ENCODE assay signal across 11 cellular contexts in genomic region chr1:116915182-116915611, GRCh38. TPM values are rescaled to one million over a fixed set of nuclear protein-coding genes. Genes with fewer than 3 reads are reported as not detected.
DNase-seq lines count a peak whose midpoint lies in the region; ATAC-seq and TF ChIP-seq lines count a peak whose summit lies in the region.
"Had no signal": no experiment of that assay in that cellular context is flagged by ENCODE, and none has a peak within 500 bp of the region (broad histone marks: within the 10 kb centered on the region; RNA-seq: fewer than 3 reads in every experiment).

No MANE protein-coding gene starts in this region.

- H3K36me3 ChIP-seq in DND-41 (ENCODE audit: insufficient read depth, low read length) (no peaks in the 10 kb centered on the region), adrenal gland (replicated peaks in 1 of 2) (no peaks in the 10 kb centered on the region), left ventricle myocardium inferior (no peaks in the 10 kb centered on the region)

- no peak overlapping the region for H3K4me3 ChIP-seq in DND-41 (ENCODE audit: low read depth in 1 of 2, low read length in 2 of 2)
- peak overlapping the region in 1 of 4 donors; percentile 51 for H3K4me3 ChIP-seq in adrenal gland
- H3K4me3 ChIP-seq in left ventricle myocardium inferior, result peak overlapping the region; percentile 45

- peaks cover 3% of the 10 kb centered on the region for H3K4me1 Mint-ChIP-seq in chondrocyte (ENCODE audit: low read depth)

- intact Hi-C loops in adrenal gland (cut with DNase I) (loop anchor here in 1 of 2 donors (10.0 kb wide), 2 partner anchors 70 to 140 kb away; no protein-coding TSS in a partner anchor), left ventricle myocardium inferior (cut with micrococcal nuclease) (no loop called here)

- no peaks in the 10 kb centered on the region for H3K9me3 ChIP-seq in DND-41 (ENCODE audit: insufficient read depth, low read length, severe bottlenecking)
- no peaks in the 10 kb centered on the region for H3K9me3 ChIP-seq in adrenal gland (replicated peaks in 1 of 3)
- H3K9me3 ChIP-seq in left ventricle myocardium inferior (replicated peaks), result no peaks in the 10 kb centered on the region

- 16 to 44% (median 27%) methylated on average over 3 of the region's 3 CpGs for WGBS in adrenal gland, 4 donors

- H3K4me1 ChIP-seq in DND-41 (ENCODE audit: insufficient read depth, low read length) (peaks cover 4% of the 10 kb centered on the region; the same call in 1 of the 2 replicates), adrenal gland (replicated peaks in 1 of 2) (peaks cover 42 to 81% of the 10 kb centered on the region in 2 donors), left ventricle myocardium inferior (peaks cover 90% of the 10 kb centered on the region)

- H3K27ac ChIP-seq in DND-41 (ENCODE audit: low read length) (no peak overlapping the region), adrenal gland (peak overlapping the region in 4 of 5 donors; percentile 46 to 87 (median 72)), left ventricle myocardium inferior (replicated peaks) (peak overlapping the region; percentile 72)

- peak overlapping the region; percentile 23; the same call in 1 of the 2 replicates for H3K4me2 ChIP-seq in DND-41 (ENCODE audit: insufficient read depth, low read length)

- H3K4me3 Mint-ChIP-seq in chondrocyte (ENCODE audit: unreplicated experiment), result no peak overlapping the region
- H3K4me3 Mint-ChIP-seq: T-helper 1 cell treated with Interleukin-12 subunit alpha and Interleukin-12 subunit beta and Interleukin-4 antibody, amounts not matched to agents 30 μg/mL and 1 μg/mL, for 36 hours had no signal

- no peak overlapping the region for H3K9ac ChIP-seq in DND-41 (ENCODE audit: low read depth, low read length)

- TF ChIP-seq POLR2A in adrenal gland (IDR thresholded peaks at IDR 0.05), result peak in 1 of 2 donors; percentile 34

- H4K20me1 ChIP-seq in DND-41 (ENCODE audit: insufficient read depth, low read length), result no peaks in the 10 kb centered on the region

- no peaks in the 10 kb centered on the region for H3K27me3 Mint-ChIP-seq in chondrocyte (ENCODE audit: low read depth)
- H3K27me3 Mint-ChIP-seq: CD4-positive, CD25-positive, alpha-beta regulatory T cell had no signal

- H2AFZ ChIP-seq in DND-41 (ENCODE audit: low read depth, low read length), result no peak overlapping the region

- ATAC-seq in DND-41 (ENCODE audit: insufficient read depth, low read depth) (no peak), HG02759 (IDR thresholded peaks at IDR 0.05; ENCODE audit: unreplicated experiment) (no peak), HG03196 (IDR thresholded peaks at IDR 0.05; ENCODE audit: unreplicated experiment) (no peak)

- H3K79me2 ChIP-seq in DND-41 (ENCODE audit: insufficient read depth, low read length), result no peaks in the 10 kb centered on the region

- no peaks in the 10 kb centered on the region for H3K27me3 ChIP-seq in DND-41 (ENCODE audit: insufficient read depth, low read length, poor library complexity)
- H3K27me3 ChIP-seq in adrenal gland, result no peaks in the 10 kb centered on the region
- H3K27me3 ChIP-seq in left ventricle myocardium inferior (ENCODE audit: low read depth), result no peaks in the 10 kb centered on the region

- H3K36me3 Mint-ChIP-seq in chondrocyte (ENCODE audit: low read depth), result no peaks in the 10 kb centered on the region
- H3K36me3 Mint-ChIP-seq: CD4-positive, CD25-positive, alpha-beta regulatory T cell had no signal

- no peak for TF ChIP-seq CTCF in DND-41 (IDR thresholded peaks at IDR 0.05; ENCODE audit: borderline replicate concordance, extremely low read depth, low read length, poor library complexity, severe bottlenecking)
- TF ChIP-seq CTCF in adrenal gland (IDR thresholded peaks at IDR 0.05), result no peak
- no peak for TF ChIP-seq CTCF in left ventricle myocardium inferior (IDR thresholded peaks at IDR 0.05; ENCODE audit: borderline replicate concordance)
- TF ChIP-seq CTCF in chondrocyte (IDR thresholded peaks at IDR 0.05), result no peak

- H3K9me3 Mint-ChIP-seq in chondrocyte (ENCODE audit: low read depth), result no peaks in the 10 kb centered on the region
- H3K9me3 Mint-ChIP-seq: CD4-positive, CD25-positive, alpha-beta regulatory T cell; T-helper 1 cell treated with Interleukin-12 subunit alpha and Interleukin-12 subunit beta and Interleukin-4 antibody, amounts not matched to agents 30 μg/mL and 1 μg/mL, for 36 hours had no signal

- DNase-seq in DND-41, result no peak
- peak; percentile 42 to 76 (median 67) for DNase-seq in adrenal gland
- DNase-seq in left ventricle myocardium inferior, result peak; percentile 22
- DNase-seq in renal cortical epithelial cell (ENCODE audit: low read depth), result peak; percentile 12
- no peak for DNase-seq in chondrocyte (ENCODE audit: low spot score)
- DNase-seq in ecto neural progenitor cell (ENCODE audit: low spot score), result no peak
- DNase-seq: CD4-positive, CD25-positive, alpha-beta regulatory T cell; NCI-H1694 had no signal

- no peak overlapping the region for H3K27ac Mint-ChIP-seq in chondrocyte (ENCODE audit: unreplicated experiment)
- H3K27ac Mint-ChIP-seq: CD4-positive, CD25-positive, alpha-beta regulatory T cell; T-helper 1 cell treated with Interleukin-12 subunit alpha and Interleukin-12 subunit beta and Interleukin-4 antibody, amounts not matched to agents 30 μg/mL and 1 μg/mL, for 36 hours had no signal

RNA-seq across cellular contexts. Expression of gene PTGFRN, which starts 5.5 kb away (rescaled TPM):
- total RNA-seq in adrenal gland (100 to 1,000 TPM in 3 of 8 donors, 10 to 100 TPM in 5; 63.8 to 173 (median 69.1) TPM), left ventricle myocardium inferior (111 TPM), renal cortical epithelial cell (51.4 and 76.7 TPM in 2 replicates), chondrocyte (79.7 to 123 TPM (median 117 TPM) in 3 replicates)
- 10 to 100 TPM; 63.3 to 68.7 (median 64.6) TPM for polyA plus RNA-seq in adrenal gland

Comparison
In these comparisons a context has a peak if more than half of its experiments do, and no peak if none do; other contexts are left out.
1. DNase-seq: peak in adrenal gland (7 of 7), left ventricle myocardium inferior (single experiment) and renal cortical epithelial cell (single experiment); none in DND-41 (single experiment), chondrocyte (single experiment) and ecto neural progenitor cell (single experiment).